ENCODE assay signal across 1 cellular context in the genomic region with DNA sequence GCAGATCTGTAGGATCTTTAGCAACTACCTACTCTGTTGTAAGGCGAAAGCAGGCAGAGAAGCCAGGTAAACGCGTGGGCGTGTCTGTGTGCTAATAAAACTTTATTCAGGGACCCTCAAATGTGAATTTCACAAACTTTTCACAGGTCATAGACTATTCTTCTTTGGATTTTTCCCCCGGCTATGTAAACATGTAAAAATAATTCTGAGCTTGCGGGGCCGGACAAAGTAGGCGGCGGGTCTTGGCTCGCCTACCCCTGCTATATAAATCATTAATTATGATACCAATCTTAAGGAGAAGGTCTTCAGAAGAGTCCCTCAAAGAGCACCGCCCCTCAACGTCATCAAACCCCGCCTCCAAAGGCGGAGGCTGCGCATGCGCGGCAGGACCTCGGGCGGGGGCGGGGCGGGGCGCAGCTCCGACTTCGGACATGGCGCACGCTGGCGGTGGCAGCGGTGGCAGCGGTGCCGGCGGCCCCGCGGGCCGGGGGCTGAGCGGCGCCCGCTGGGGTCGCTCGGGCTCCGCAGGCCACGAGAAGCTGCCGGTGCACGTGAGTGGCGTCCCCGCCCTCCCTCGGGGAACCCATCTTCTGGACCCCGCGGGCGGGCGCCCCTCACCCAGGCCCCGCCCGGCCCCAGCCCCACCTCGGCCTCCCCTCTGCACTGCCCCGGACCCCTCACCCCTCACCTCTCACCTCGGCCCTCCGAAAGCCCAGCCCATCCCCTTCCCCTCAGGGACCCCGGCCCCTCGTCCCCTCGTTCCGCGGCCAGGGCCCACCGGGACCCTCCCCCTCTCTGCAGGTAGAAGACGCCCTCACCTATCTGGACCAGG.
TF ChIP-seq lines count a peak whose summit lies in the region.

A gene with protein sequence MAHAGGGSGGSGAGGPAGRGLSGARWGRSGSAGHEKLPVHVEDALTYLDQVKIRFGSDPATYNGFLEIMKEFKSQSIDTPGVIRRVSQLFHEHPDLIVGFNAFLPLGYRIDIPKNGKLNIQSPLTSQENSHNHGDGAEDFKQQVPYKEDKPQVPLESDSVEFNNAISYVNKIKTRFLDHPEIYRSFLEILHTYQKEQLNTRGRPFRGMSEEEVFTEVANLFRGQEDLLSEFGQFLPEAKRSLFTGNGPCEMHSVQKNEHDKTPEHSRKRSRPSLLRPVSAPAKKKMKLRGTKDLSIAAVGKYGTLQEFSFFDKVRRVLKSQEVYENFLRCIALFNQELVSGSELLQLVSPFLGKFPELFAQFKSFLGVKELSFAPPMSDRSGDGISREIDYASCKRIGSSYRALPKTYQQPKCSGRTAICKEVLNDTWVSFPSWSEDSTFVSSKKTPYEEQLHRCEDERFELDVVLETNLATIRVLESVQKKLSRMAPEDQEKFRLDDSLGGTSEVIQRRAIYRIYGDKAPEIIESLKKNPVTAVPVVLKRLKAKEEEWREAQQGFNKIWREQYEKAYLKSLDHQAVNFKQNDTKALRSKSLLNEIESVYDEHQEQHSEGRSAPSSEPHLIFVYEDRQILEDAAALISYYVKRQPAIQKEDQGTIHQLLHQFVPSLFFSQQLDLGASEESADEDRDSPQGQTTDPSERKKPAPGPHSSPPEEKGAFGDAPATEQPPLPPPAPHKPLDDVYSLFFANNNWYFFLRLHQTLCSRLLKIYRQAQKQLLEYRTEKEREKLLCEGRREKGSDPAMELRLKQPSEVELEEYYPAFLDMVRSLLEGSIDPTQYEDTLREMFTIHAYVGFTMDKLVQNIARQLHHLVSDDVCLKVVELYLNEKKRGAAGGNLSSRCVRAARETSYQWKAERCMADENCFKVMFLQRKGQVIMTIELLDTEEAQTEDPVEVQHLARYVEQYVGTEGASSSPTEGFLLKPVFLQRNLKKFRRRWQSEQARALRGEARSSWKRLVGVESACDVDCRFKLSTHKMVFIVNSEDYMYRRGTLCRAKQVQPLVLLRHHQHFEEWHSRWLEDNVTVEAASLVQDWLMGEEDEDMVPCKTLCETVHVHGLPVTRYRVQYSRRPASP (plus strand): TSS at position 409 of the 832 bp plus-strand sequence. CDS start 23 bp downstream, at position 432.

TF ChIP-seq in HepG2, 621 proteins besides CTCF, POLR2A, EP300 and RAD21 (continued from another document):
- TF ChIP-seq TCF7L2 (IDR thresholded peaks at IDR 0.05; ENCODE audit: low read depth, low read length), result no peak
- TF ChIP-seq JDP2 (CRISPR knock-in tag; IDR thresholded peaks at IDR 0.05; ENCODE audit: borderline replicate concordance), result no peak
- TF ChIP-seq NPAS2 (CRISPR knock-in tag; IDR thresholded peaks at IDR 0.05; ENCODE audit: borderline replicate concordance), result no peak
- TF ChIP-seq TOPORS (CRISPR knock-in tag; IDR thresholded peaks at IDR 0.05), result no peak
- TF ChIP-seq HES4 (CRISPR knock-in tag; IDR thresholded peaks at IDR 0.05; ENCODE audit: borderline replicate concordance), result 0 out of 2 replicates have a peak, but pooled peaks have one; percentile 28
- no peak for TF ChIP-seq RAD51 (IDR thresholded peaks at IDR 0.05; ENCODE audit: borderline replicate concordance)
- TF ChIP-seq HDAC6 (IDR thresholded peaks at IDR 0.05; ENCODE audit: low read depth, low read length), result no peak
- TF ChIP-seq, protein P1, sequence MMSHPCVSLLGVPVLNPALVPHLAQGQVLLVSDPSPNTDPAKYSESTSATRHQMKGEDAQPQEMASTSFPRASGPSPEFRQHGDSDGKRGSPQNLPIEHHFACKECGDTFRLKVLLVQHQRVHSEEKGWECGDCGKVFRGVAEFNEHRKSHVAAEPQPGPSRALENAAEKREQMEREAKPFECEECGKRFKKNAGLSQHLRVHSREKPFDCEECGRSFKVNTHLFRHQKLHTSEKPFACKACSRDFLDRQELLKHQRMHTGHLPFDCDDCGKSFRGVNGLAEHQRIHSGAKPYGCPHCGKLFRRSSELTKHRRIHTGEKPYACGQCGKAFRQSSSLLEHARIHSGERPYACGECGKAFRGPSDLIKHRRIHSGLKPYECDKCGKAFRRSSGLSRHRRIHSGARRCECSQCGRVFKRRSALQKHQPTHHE (CRISPR knock-in tag; IDR thresholded peaks at IDR 0.05; ENCODE audit: borderline replicate concordance), result no peak
- TF ChIP-seq NR2C2 (CRISPR knock-in tag; IDR thresholded peaks at IDR 0.05; ENCODE audit: borderline replicate concordance), result 0 out of 2 replicates have a peak, but pooled peaks have one; percentile 18
- TF ChIP-seq NAIF1 (CRISPR knock-in tag; IDR thresholded peaks at IDR 0.05; ENCODE audit: borderline replicate concordance), result no peak
- no peak for TF ChIP-seq STAG1 (CRISPR knock-in tag; IDR thresholded peaks at IDR 0.05)
- TF ChIP-seq RFX3 (CRISPR knock-in tag; IDR thresholded peaks at IDR 0.05), result no peak
- TF ChIP-seq, protein P2, sequence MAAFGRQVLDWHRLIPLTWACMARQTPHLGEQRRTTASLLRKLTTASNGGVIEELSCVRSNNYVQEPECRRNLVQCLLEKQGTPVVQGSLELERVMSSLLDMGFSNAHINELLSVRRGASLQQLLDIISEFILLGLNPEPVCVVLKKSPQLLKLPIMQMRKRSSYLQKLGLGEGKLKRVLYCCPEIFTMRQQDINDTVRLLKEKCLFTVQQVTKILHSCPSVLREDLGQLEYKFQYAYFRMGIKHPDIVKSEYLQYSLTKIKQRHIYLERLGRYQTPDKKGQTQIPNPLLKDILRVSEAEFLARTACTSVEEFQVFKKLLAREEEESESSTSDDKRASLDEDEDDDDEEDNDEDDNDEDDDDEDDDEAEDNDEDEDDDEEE (CRISPR knock-in tag; IDR thresholded peaks at IDR 0.05), result no peak
- no peak for TF ChIP-seq TBX3 (IDR thresholded peaks at IDR 0.05; ENCODE audit: borderline replicate concordance)
- TF ChIP-seq HOXA3 (CRISPR knock-in tag; IDR thresholded peaks at IDR 0.05), result 0 out of 2 replicates have a peak, but pooled peaks have one; percentile 20
- TF ChIP-seq, protein P3, sequence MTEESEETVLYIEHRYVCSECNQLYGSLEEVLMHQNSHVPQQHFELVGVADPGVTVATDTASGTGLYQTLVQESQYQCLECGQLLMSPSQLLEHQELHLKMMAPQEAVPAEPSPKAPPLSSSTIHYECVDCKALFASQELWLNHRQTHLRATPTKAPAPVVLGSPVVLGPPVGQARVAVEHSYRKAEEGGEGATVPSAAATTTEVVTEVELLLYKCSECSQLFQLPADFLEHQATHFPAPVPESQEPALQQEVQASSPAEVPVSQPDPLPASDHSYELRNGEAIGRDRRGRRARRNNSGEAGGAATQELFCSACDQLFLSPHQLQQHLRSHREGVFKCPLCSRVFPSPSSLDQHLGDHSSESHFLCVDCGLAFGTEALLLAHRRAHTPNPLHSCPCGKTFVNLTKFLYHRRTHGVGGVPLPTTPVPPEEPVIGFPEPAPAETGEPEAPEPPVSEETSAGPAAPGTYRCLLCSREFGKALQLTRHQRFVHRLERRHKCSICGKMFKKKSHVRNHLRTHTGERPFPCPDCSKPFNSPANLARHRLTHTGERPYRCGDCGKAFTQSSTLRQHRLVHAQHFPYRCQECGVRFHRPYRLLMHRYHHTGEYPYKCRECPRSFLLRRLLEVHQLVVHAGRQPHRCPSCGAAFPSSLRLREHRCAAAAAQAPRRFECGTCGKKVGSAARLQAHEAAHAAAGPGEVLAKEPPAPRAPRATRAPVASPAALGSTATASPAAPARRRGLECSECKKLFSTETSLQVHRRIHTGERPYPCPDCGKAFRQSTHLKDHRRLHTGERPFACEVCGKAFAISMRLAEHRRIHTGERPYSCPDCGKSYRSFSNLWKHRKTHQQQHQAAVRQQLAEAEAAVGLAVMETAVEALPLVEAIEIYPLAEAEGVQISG (CRISPR knock-in tag; IDR thresholded peaks at IDR 0.05), result peak; percentile 40; the same call in 1 of the 2 replicates
TF ChIP-seq in HepG2: peak in this region for 63.
